ENCODE assay signal across 18 cellular contexts in the genomic region with DNA sequence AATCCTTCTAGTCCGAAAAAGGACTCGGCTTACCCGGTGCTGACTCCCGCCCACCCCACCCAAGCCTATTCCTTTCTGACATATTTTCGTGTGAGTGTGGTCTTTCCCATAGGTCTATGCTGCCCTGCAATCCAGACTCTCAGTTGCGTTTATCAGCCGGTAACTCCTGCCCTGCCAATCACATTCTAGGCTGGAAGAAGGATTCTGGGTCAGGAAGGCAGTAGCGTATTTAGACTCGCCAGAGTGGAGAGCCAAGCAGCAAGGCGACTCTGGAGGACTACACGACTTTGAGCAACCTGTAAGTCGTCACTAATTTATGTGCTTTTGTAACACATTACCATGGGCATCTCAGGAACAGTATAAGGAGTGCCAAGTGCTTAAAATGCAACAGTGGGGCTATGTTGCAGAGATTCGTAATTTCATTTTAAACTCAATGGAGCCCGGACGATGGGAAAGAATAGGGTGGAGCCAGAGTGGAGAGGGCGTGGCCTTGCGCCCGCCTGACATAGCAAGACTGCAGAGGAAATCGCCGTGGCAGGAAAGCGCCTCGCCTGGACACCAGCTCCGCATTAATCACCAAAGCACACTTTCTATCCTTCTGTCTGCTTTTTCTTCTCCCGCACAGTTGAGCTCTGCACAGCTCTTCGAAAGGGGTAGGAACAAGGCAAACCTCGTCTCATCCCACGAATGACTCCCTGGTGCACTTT.
"Had no signal": no experiment of that assay in that cellular context is flagged by ENCODE, and none has a peak within 500 bp of the region (broad histone marks: within the 10 kb centered on the region; RNA-seq: fewer than 3 reads in every experiment).

No MANE protein-coding gene starts in this region.

- H3K36me3 ChIP-seq: pancreas, tibial artery had no signal

- H3K4me1 Mint-ChIP-seq: activated T-helper 17 cell treated with anti-CD3 and anti-CD28 coated beads, Interleukin-2, amount 50 U/mL, for 72 hours; memory B cell had no signal

- H3K4me3 Mint-ChIP-seq: activated T-cell treated with anti-CD3 and anti-CD28 coated beads, Interleukin-2, amount 50 U/mL, for 24 hours; activated T-helper 17 cell treated with anti-CD3 and anti-CD28 coated beads, Interleukin-2, amount 50 U/mL, for 72 hours; brain; memory B cell; natural killer cell treated with Interleukin-12 subunit alpha and Interleukin-12 subunit beta and Interleukin-15 and Interleukin-18, amount 100 ng/mL, for 72 hours had no signal

- H3K27ac ChIP-seq: foreskin keratinocyte, pancreas, tibial artery had no signal

- H3K36me3 Mint-ChIP-seq: activated naive CD4-positive, alpha-beta T cell treated with anti-CD3 and anti-CD28 coated beads, Interleukin-2, amount 50 U/mL, for 72 hours; brain; memory B cell; natural killer cell treated with Interleukin-12 subunit alpha and Interleukin-12 subunit beta and Interleukin-15 and Interleukin-18, amount 100 ng/mL, for 72 hours had no signal

- H3K27me3 ChIP-seq: foreskin keratinocyte, tibial artery had no signal

- H3K4me3 ChIP-seq: pancreas, tibial artery had no signal

- ATAC-seq: activated naive CD4-positive, alpha-beta T cell treated with anti-CD3 and anti-CD28 coated beads, Interleukin-2, amount 50 U/mL, for 72 hours; activated T-helper 17 cell treated with anti-CD3 and anti-CD28 coated beads, Interleukin-2, amount 50 U/mL, for 72 hours; foreskin keratinocyte; left colon; natural killer cell treated with Interleukin-12 subunit alpha and Interleukin-12 subunit beta and Interleukin-15 and Interleukin-18, amount 100 ng/mL, for 72 hours; pancreas; right cardiac atrium; stimulated activated naive CD8-positive, alpha-beta T cell treated with anti-CD3 and anti-CD28 coated beads, Interleukin-15, Interleukin-2, amounts not matched to agents 100 U/mL and 50 U/mL, for 24 hours had no signal

- H3K4me1 ChIP-seq: foreskin keratinocyte, pancreas, tibial artery had no signal

- H3K9me3 ChIP-seq: pancreas, tibial artery had no signal

- DNase-seq: activated CD4-positive, alpha-beta T cell treated with anti-CD3 and anti-CD28 coated beads, Interleukin-2, amount 50 U/mL, for 4 hours; activated CD8-positive, alpha-beta memory T cell treated with anti-CD3 and anti-CD28 coated beads for 24 hours; activated CD8-positive, alpha-beta memory T cell treated with anti-CD3 and anti-CD28 coated beads, Interleukin-2, amount 50 U/mL, for 4 hours; activated T-cell treated with anti-CD3 and anti-CD28 coated beads, Interleukin-2, amount 50 U/mL, for 24 hours; aorta; effector memory CD4-positive, alpha-beta T cell; foreskin keratinocyte; left colon; pancreas; right cardiac atrium; stimulated activated CD4-positive, alpha-beta T cell treated with anti-CD3 and anti-CD28 coated beads, Interleukin-4, amount 100 ng/mL, for 4 hours; stimulated activated naive CD8-positive, alpha-beta T cell treated with anti-CD3 and anti-CD28 coated beads, Interleukin-15, Interleukin-2, amounts not matched to agents 100 U/mL and 50 U/mL, for 24 hours; tibial artery had no signal

- H3K9me3 Mint-ChIP-seq: activated T-cell treated with anti-CD3 and anti-CD28 coated beads, Interleukin-2, amount 50 U/mL, for 24 hours had no signal

- H3K27ac Mint-ChIP-seq: activated naive CD4-positive, alpha-beta T cell treated with anti-CD3 and anti-CD28 coated beads, Interleukin-2, amount 50 U/mL, for 72 hours; activated T-cell treated with anti-CD3 and anti-CD28 coated beads, Interleukin-2, amount 50 U/mL, for 24 hours; activated T-helper 17 cell treated with anti-CD3 and anti-CD28 coated beads, Interleukin-2, amount 50 U/mL, for 72 hours; memory B cell; natural killer cell treated with Interleukin-12 subunit alpha and Interleukin-12 subunit beta and Interleukin-15 and Interleukin-18, amount 100 ng/mL, for 72 hours had no signal

- H3K27me3 Mint-ChIP-seq: activated T-cell treated with anti-CD3 and anti-CD28 coated beads, Interleukin-2, amount 50 U/mL, for 24 hours; brain; memory B cell; natural killer cell treated with Interleukin-12 subunit alpha and Interleukin-12 subunit beta and Interleukin-15 and Interleukin-18, amount 100 ng/mL, for 72 hours had no signal
